ENCODE assay signal across 8 cellular contexts in the genomic region with DNA sequence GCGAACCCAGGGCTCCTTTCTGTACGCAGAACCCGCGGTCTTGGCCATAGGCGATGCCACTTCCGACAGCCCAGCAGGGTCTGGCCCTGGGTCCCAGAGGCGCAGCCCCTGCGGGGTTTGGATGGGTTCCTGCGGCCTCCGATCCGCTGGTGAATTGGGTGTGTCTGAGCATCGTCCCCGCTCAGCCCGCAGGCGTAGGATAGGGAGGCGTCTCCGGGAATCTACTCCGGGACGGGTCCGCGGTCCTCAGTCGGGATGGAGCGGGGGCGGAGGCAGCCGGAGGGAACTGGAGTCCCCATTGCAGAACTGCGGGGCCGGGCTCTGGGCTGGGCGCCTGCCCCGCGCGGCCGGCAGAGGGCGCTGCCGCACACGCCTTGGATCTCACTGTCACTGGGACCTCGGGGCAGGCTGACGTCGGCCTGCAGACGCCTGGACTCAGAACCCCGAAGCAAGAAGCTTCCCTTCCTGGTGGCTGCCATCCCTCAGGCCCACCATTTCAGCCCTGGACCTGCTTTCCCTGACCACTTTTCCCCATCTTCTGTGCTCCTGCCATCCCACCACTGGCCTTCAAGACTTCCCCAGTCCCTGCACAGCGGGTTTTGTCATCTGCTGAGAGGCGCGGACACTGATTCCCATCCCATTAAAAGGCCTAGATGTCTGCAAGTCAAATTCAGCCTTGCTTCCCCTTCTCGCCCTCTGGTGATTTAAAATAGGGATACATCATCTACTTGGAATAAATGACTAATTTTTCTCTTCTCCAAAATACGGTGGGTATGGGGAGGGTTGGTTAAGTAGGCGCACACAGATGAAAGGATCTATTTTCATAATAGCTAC. TPM values are rescaled to one million over a fixed set of nuclear protein-coding genes. Genes with fewer than 3 reads are reported as not detected.
A peak's percentile ranks its signal among the peaks of the same experiment; 100 is the strongest.
DNase-seq lines count a peak whose midpoint lies in the region; ATAC-seq and TF ChIP-seq lines count a peak whose summit lies in the region.

No MANE protein-coding gene starts in this region.

- no peak for TF ChIP-seq POLR2A in lower leg skin (IDR thresholded peaks at IDR 0.05)

- no peak for DNase-seq in AG04449 (ENCODE audit: low read depth, low spot score)
- DNase-seq in NCI-H526 treated with DMSO at 0.1 percent for 48 hours (lab: John Stamatoyannopoulos, UW), result peak; percentile 80
- DNase-seq in activated CD4-positive, alpha-beta T cell treated with anti-CD3 and anti-CD28 coated beads, Interleukin-2, amount 50 U/mL, for 4 hours, result peak; percentile 65 to 68
- DNase-seq in dermis microvascular lymphatic vessel endothelial cell (ENCODE audit: low read depth in 2 of 2), result peak; percentile 30 to 79
- peak; percentile 72 to 97 for DNase-seq in lower leg skin (ENCODE audit: low spot score in 2 of 2)
- DNase-seq in stimulated activated CD4-positive, alpha-beta T cell treated with anti-CD3 and anti-CD28 coated beads, Interleukin-4, amount 100 ng/mL, for 24 hours, result peak; percentile 81

- ATAC-seq in GM18867 (IDR thresholded peaks at IDR 0.05; ENCODE audit: unreplicated experiment) (peak; percentile 66), HG03196 (IDR thresholded peaks at IDR 0.05; ENCODE audit: unreplicated experiment) (peak; percentile 57)

- H3K4me3 ChIP-seq in AG04449 (ENCODE audit: low read depth, low read length) (peak overlapping the region; percentile 53), lower leg skin (ENCODE audit: low read depth, poor library complexity, severe bottlenecking) (no peak overlapping the region)

- CTCF ChIA-PET in AG04449 (lab: Yijun Ruan, JAX), result interaction anchor here (0.5 to 15.6 kb wide), 58 partner anchors 8 to 396 kb away, joined by 3 to 661 read pairs (median 4); a partner anchor contains a TSS

- POLR2A ChIA-PET in AG04449 (lab: Yijun Ruan, JAX), result interaction anchor here (0.6 to 3.8 kb wide), 12 partner anchors 9 to 77 kb away, joined by 3 to 40 read pairs (median 4); a partner anchor contains a TSS

- intact Hi-C loops in lower leg skin (cut with DNase I; ENCODE audit: low total_unique reads), result loop anchor here (5.0 kb wide), 1 partner anchor 68 kb away; no protein-coding TSS in a partner anchor

- peak; percentile 90 for TF ChIP-seq CTCF in AG04449 (IDR thresholded peaks at IDR 0.05; ENCODE audit: insufficient read depth, low read length, missing control alignments)
- TF ChIP-seq CTCF in lower leg skin (IDR thresholded peaks at IDR 0.05), result peak in 1 of 3 donors; percentile 58

- WGBS in lower leg skin, 2 donors, result 11 to 16% methylated on average over 25 to 43 of the region's 46 CpGs

RNA-seq across cellular contexts. Expression of a gene that starts 38.3 kb away (rescaled TPM):
- total RNA-seq in dermis microvascular lymphatic vessel endothelial cell, result under 0.01 and 0.25 TPM in 2 replicates
- total RNA-seq in lower leg skin, result 1 to 10 TPM in 1 of 4 donors, under 1 TPM in 3; 0.15 to 2.3 (median 0.54) TPM
